ENCODE assay signal across 7 cellular contexts in genomic region chr19:58386166-58386575, GRCh38. TPM values are rescaled to one million over a fixed set of nuclear protein-coding genes. Genes with fewer than 3 reads are reported as not detected.
DNase-seq lines count a peak whose midpoint lies in the region; ATAC-seq, FAIRE-seq and TF ChIP-seq lines count a peak whose summit lies in the region.

No MANE protein-coding gene starts in this region.

- H3K36me3 ChIP-seq in adrenal gland (replicated peaks in 1 of 2) (peaks cover 0 to 22% of the 10 kb centered on the region in 2 donors), testis (ENCODE audit: low read depth, missing control alignments) (no peaks in the 10 kb centered on the region)

- no peak for FAIRE-seq in GM12891 (lab: Jason Lieb, UNC)

- no peak for TF ChIP-seq CTCF in adrenal gland (IDR thresholded peaks at IDR 0.05)
- no peak for TF ChIP-seq CTCF in testis (IDR thresholded peaks at IDR 0.05)

- 0 to 2% (median 1%) methylated on average over 4 to 29 of the region's 29 CpGs for whole genome bisulfite sequencing in adrenal gland, 4 donors
- WGBS in testis, 2 donors: 0 to 1% methylated on average over 4 to 29 of the region's 29 CpGs

- H3K9me3 ChIP-seq in adrenal gland (replicated peaks in 1 of 3): no peaks in the 10 kb centered on the region
- H3K9me3 ChIP-seq in testis: no peaks in the 10 kb centered on the region

- intact Hi-C loops in adrenal gland (cut with DNase I): no loop called here
- intact Hi-C loops in testis (cut with DNase I; ENCODE audit: low total_unique reads): no loop called here

- ATAC-seq in GM19351 (IDR thresholded peaks at IDR 0.05; ENCODE audit: unreplicated experiment): peak; percentile 2
- peak; percentile 11 for ATAC-seq in HG03175 (IDR thresholded peaks at IDR 0.05; ENCODE audit: unreplicated experiment)

- no peaks in the 10 kb centered on the region for H3K27me3 ChIP-seq in adrenal gland
- no peaks in the 10 kb centered on the region for H3K27me3 ChIP-seq in layer of hippocampus (ENCODE audit: control insufficient read depth, insufficient read depth, low read length)
- no peaks in the 10 kb centered on the region for H3K27me3 ChIP-seq in testis

- TF ChIP-seq POLR2A in adrenal gland (IDR thresholded peaks at IDR 0.05) (no peak), testis (IDR thresholded peaks at IDR 0.05) (no peak), GM12891 (IDR thresholded peaks at IDR 0.05; ENCODE audit: low read depth, low read length) (no peak; the same call in 1 of the 2 replicates)

- H3K27ac ChIP-seq in adrenal gland: peak overlapping the region; percentile 95 to 99 (median 97)
- H3K27ac ChIP-seq in layer of hippocampus (ENCODE audit: low read depth, low read length): peak overlapping the region; percentile 98
- peak overlapping the region; percentile 91 to 95 for H3K27ac ChIP-seq in testis

- H3K4me3 ChIP-seq in adrenal gland: peak overlapping the region; percentile 71 to 86 (median 74)
- H3K4me3 ChIP-seq in testis: peak overlapping the region; percentile 73 to 76

- H3K4me1 ChIP-seq in adrenal gland (replicated peaks in 1 of 2) (peaks cover 30 to 36% of the 10 kb centered on the region in 2 donors), testis (peaks cover 28% of the 10 kb centered on the region)

- DNase-seq in adrenal gland (no peak), testis (no peak), LoVo (ENCODE audit: low spot score) (no peak), GM12891 (ENCODE audit: insufficient read length, low spot score) (no peak)

TF ChIP-seq in GM12891, 5 proteins besides CTCF, POLR2A, EP300 and RAD21:
- TF ChIP-seq PAX5 (IDR thresholded peaks at IDR 0.05; ENCODE audit: insufficient read depth, low read length, severe bottlenecking) (no peak), POU2F2 (IDR thresholded peaks at IDR 0.05; ENCODE audit: low read depth, low read length) (no peak), SPI1 (IDR thresholded peaks at IDR 0.05; ENCODE audit: low read depth, low read length) (no peak), TAF1 (IDR thresholded peaks at IDR 0.05; ENCODE audit: low read depth, low read length) (no peak), POLR2AphosphoS5 (IDR thresholded peaks at IDR 0.05; ENCODE audit: low read depth, low read length) (no peak)

RNA-seq across cellular contexts. Expression of gene RPS5, which starts 0.9 kb away (rescaled TPM):
- total RNA-seq in adrenal gland: 1,000 to 10,000 TPM in 6 of 8 donors, 100 to 1,000 TPM in 2; 839 to 1,999 (median 1,158) TPM
- polyA plus RNA-seq in adrenal gland: 1,000 to 10,000 TPM in 1 of 3 donors, 100 to 1,000 TPM in 2; 555 to 1,093 (median 722) TPM
- 1,000 to 10,000 TPM in 1 of 2 donors, 100 to 1,000 TPM in 1; 437 to 1,004 TPM for total RNA-seq in testis
- 746 TPM for polyA plus RNA-seq in testis (ENCODE audit: insufficient read depth, low read depth, low replicate concordance)
- polyA plus RNA-seq in GM12891 (2012; ENCODE audit: low read depth, missing spikeins): 2,915 TPM

RNA-seq across cellular contexts. Expression of gene ZNF837, which starts 5.3 kb away (rescaled TPM):
- total RNA-seq in adrenal gland (10 to 100 TPM in 1 of 8 donors, 1 to 10 TPM in 7; 2.4 to 10.5 (median 4.6) TPM), testis (1 to 10 TPM; 6.2 to 9.3 TPM)
- polyA plus RNA-seq in adrenal gland (1 to 10 TPM in 2 of 3 donors, under 1 TPM in 1; 0.09 to 8.1 (median 6.1) TPM), testis (ENCODE audit: insufficient read depth, low read depth, low replicate concordance) (1.3 TPM)
- 1.4 TPM for polyA plus RNA-seq in GM12891 (2012; ENCODE audit: low read depth, missing spikeins)

RNA-seq across cellular contexts. Expression of gene RNF225, which starts 9.3 kb away (rescaled TPM):
- total RNA-seq in adrenal gland (not detected), testis (not detected)
- polyA plus RNA-seq in adrenal gland (not detected), testis (ENCODE audit: insufficient read depth, low read depth, low replicate concordance) (not detected)
- polyA plus RNA-seq in GM12891 (2012; ENCODE audit: low read depth, missing spikeins): not detected

RNA-seq across cellular contexts. Expression of gene ZNF584, which starts 22.3 kb away (rescaled TPM):
- total RNA-seq in adrenal gland (10 to 100 TPM; 11.7 to 37.5 (median 16.9) TPM), testis (10 to 100 TPM; 22.1 to 33.9 TPM)
- polyA plus RNA-seq in adrenal gland (10 to 100 TPM in 1 of 3 donors, 1 to 10 TPM in 2; 7.1 to 12.3 (median 9.7) TPM), testis (ENCODE audit: insufficient read depth, low read depth, low replicate concordance) (10.4 TPM)
- 3.1 TPM for polyA plus RNA-seq in GM12891 (2012; ENCODE audit: low read depth, missing spikeins)

RNA-seq across cellular contexts. Expression of gene ZNF497, which starts 23.6 kb away (rescaled TPM):
- total RNA-seq in adrenal gland (1 to 10 TPM in 7 of 8 donors, under 1 TPM in 1; 0.35 to 8.1 (median 1.6) TPM), testis (10 to 100 TPM; 10.3 to 10.7 TPM)
- polyA plus RNA-seq in adrenal gland (1 to 10 TPM in 2 of 3 donors, under 1 TPM in 1; 0.20 to 2.2 (median 2.0) TPM), testis (ENCODE audit: insufficient read depth, low read depth, low replicate concordance) (2.6 TPM)
- 0.36 TPM for polyA plus RNA-seq in GM12891 (2012; ENCODE audit: low read depth, missing spikeins)
